Comparison of ENCODE assay signal across 21 cellular contexts in genomic region chr10:98367626-98368451, GRCh38. TPM values are rescaled to one million over a fixed set of nuclear protein-coding genes. Genes with fewer than 3 reads are reported as not detected.
DNase-seq lines count a peak whose midpoint lies in the region; ATAC-seq and TF ChIP-seq lines count a peak whose summit lies in the region.
"Had no signal": no experiment of that assay in that cellular context is flagged by ENCODE, and none has a peak within 500 bp of the region (broad histone marks: within the 10 kb centered on the region; RNA-seq: fewer than 3 reads in every experiment).

No MANE protein-coding gene starts in this region.

- no peak for TF ChIP-seq CTCF in osteoblast (IDR thresholded peaks at IDR 0.05; ENCODE audit: extremely low read depth, low read depth, low read length)

- H3K27me3 ChIP-seq in osteoblast (ENCODE audit: insufficient read depth, low read length) = no peaks in the 10 kb centered on the region
- H3K27me3 ChIP-seq: ascending aorta; BLaER1 treated with 17β-estradiol and CSF1 and Interleukin-3, amounts not matched to agents 10 nM and 100 nM; left lung; neural progenitor cell; uterus had no signal

- H3K27ac ChIP-seq in osteoblast (ENCODE audit: low read depth, low read length) = no peak overlapping the region
- H3K27ac ChIP-seq: A549; ascending aorta; BLaER1 treated with 17β-estradiol and CSF1 and Interleukin-3, amounts not matched to agents 10 nM and 100 nM; left lung; neural progenitor cell; uterus had no signal

- no peaks in the 10 kb centered on the region for H3K9me3 ChIP-seq in osteoblast (ENCODE audit: low read depth, low read length)
- H3K9me3 ChIP-seq: A549; ascending aorta; BLaER1 treated with 17β-estradiol and CSF1 and Interleukin-3, amounts not matched to agents 10 nM and 100 nM; left lung; SK-N-SH; uterus had no signal

- H3K4me2 ChIP-seq in osteoblast (ENCODE audit: insufficient read depth, low read length) = no peak overlapping the region
- H3K4me2 ChIP-seq: A549; BLaER1 treated with 17β-estradiol and CSF1 and Interleukin-3, amounts not matched to agents 10 nM and 100 nM; neural progenitor cell; SK-N-SH had no signal

- DNase-seq in NCI-H748 (lab: John Stamatoyannopoulos, UW; ENCODE audit: unreplicated experiment) (peak; percentile 3), NCI-H748 treated with DMSO at 0.1 percent for 48 hours (lab: John Stamatoyannopoulos, UW) (no peak), cerebellar cortex (ENCODE audit: low spot score) (peak; percentile 90), islet precursor cell (peak; percentile 44), superior temporal gyrus (ENCODE audit: extremely low spot score) (peak; percentile 74), NOMO-1 treated with DMSO at 0.1 percent for 48 hours (lab: John Stamatoyannopoulos, UW; ENCODE audit: unreplicated experiment) (no peak), osteoblast (ENCODE audit: insufficient read length, low spot score, missing footprints) (no peak)
- DNase-seq: activated CD4-positive, alpha-beta memory T cell treated with anti-CD3 and anti-CD28 coated beads, Interleukin-2, amount 10 ng/mL, durations not matched to agents 7 days and 5 days; activated CD4-positive, CD25-positive, alpha-beta regulatory T cell; activated naive CD4-positive, alpha-beta T cell treated with Interleukin-2 at 50 U/mL for 16 hours; activated T-cell treated with anti-CD3 and anti-CD28 coated beads, Interleukin-2, amount 50 U/mL, for 1 hour; left lung; RPMI8226; SK-N-SH; T1000; uterus had no signal

- no peaks in the 10 kb centered on the region for H3K4me1 ChIP-seq in osteoblast (ENCODE audit: insufficient read depth, low read length)
- H3K4me1 ChIP-seq: A549, ascending aorta, neural progenitor cell, uterus had no signal

- no peaks in the 10 kb centered on the region for H4K20me1 ChIP-seq in osteoblast (ENCODE audit: insufficient read depth, low read length)
- H4K20me1 ChIP-seq: BLaER1 treated with 17β-estradiol and CSF1 and Interleukin-3, amounts not matched to agents 10 nM and 100 nM had no signal

- no peaks in the 10 kb centered on the region for H3K36me3 ChIP-seq in osteoblast (ENCODE audit: insufficient read depth, low read length)
- H3K36me3 ChIP-seq: ascending aorta; BLaER1 treated with 17β-estradiol and CSF1 and Interleukin-3, amounts not matched to agents 10 nM and 100 nM; left lung; neural progenitor cell; uterus had no signal

- no peak overlapping the region for H2AFZ ChIP-seq in osteoblast (ENCODE audit: low read length)
- H2AFZ ChIP-seq: neural progenitor cell had no signal

- no peak for ATAC-seq in GM21423 (IDR thresholded peaks at IDR 0.05; ENCODE audit: unreplicated experiment)
- ATAC-seq: A549, left lung had no signal

- no peak overlapping the region for H3K4me3 ChIP-seq in osteoblast (ENCODE audit: insufficient read depth, low read length)
- H3K4me3 ChIP-seq: A549; ascending aorta; BLaER1 treated with 17β-estradiol and CSF1 and Interleukin-3, amounts not matched to agents 10 nM and 100 nM; left lung; neural progenitor cell; uterus had no signal

- H3K79me2 ChIP-seq in osteoblast (ENCODE audit: insufficient read depth, low read length) = no peaks in the 10 kb centered on the region

RNA-seq across cellular contexts. Expression of gene PYROXD2, which starts 47.1 kb away (rescaled TPM):
- total RNA-seq in osteoblast = 11.6 and 12.4 TPM in 2 replicates

Comparison
In these comparisons a context has a peak if more than half of its experiments do, and no peak if none do; other contexts are left out.
1. DNase-seq: peak in NCI-H748 (single experiment), cerebellar cortex (single experiment), islet precursor cell (single experiment) and superior temporal gyrus (single experiment); none in NCI-H748 treated with DMSO at 0.1 percent for 48 hours (single experiment), NOMO-1 treated with DMSO at 0.1 percent for 48 hours (single experiment) and osteoblast (single experiment).